In the genomic region with DNA sequence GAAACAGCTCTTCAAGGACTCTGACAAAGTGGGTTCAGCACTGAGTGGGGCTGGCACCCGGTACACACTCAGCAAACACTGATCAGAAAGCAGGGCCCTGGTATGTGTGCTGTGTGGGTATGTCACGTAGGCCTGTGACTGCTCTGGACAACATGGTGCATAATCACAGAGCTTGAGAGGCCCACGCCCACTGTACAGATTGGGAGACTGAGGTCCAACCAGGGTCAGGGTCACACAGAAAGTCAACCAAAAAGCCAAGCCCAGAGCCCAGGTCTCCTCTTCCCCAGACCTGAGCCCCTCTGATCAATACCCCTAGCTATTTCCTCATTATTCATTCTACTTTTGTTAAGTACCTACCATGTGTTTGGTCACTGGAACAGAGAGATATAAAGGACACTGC, we compare ENCODE assay signal across 28 cellular contexts.
"Had no signal": no experiment of that assay in that cellular context is flagged by ENCODE, and none has a peak within 500 bp of the region (broad histone marks: within the 10 kb centered on the region; RNA-seq: fewer than 3 reads in every experiment).

No MANE protein-coding gene starts in this region.

- H3K4me1 Mint-ChIP-seq: naive B cell; natural killer cell; stimulated activated naive B cell treated with anti-CD40 and anti-IgM and Interleukin-4, amounts not matched to agents 10 μg/mL and 1 μg/mL and 100 μg/mL, for 72 hours had no signal

- H3K27me3 ChIP-seq: ovary, right lobe of liver, transverse colon, uterus had no signal

- DNase-seq: naive B cell; natural killer cell; occipital lobe; ovary; posterior cingulate gyrus; psoas muscle; right cardiac atrium; sigmoid colon; small intestine; stimulated activated CD4-positive, alpha-beta T cell treated with anti-CD3 and anti-CD28 coated beads, Interleukin-15, amount 100 ng/mL, for 24 hours; stimulated activated CD4-positive, alpha-beta T cell treated with anti-CD3 and anti-CD28 coated beads, Interleukin-2, amount 100 ng/mL, for 24 hours; stimulated activated CD4-positive, alpha-beta T cell treated with anti-CD3 and anti-CD28 coated beads, Interleukin-2, amount 100 ng/mL, for 48 hours; stimulated activated CD4-positive, alpha-beta T cell treated with anti-CD3 and anti-CD28 coated beads, Interleukin-4, amount 100 ng/mL, for 24 hours; stimulated activated naive B cell treated with anti-CD40 and anti-IgM and Interleukin-4, amounts not matched to agents 10 μg/mL and 1 μg/mL and 100 μg/mL, for 72 hours; stimulated activated naive CD4-positive, alpha-beta T cell treated with Interleukin-2 at 50 U/mL for 16 hours; tibial artery; transverse colon; upper lobe of right lung; uterus had no signal

- H3K36me3 Mint-ChIP-seq: naive B cell; natural killer cell; stimulated activated effector memory CD8-positive, alpha-beta T cell treated with anti-CD3 and anti-CD28 coated beads, Interleukin-12 subunit alpha, Interleukin-12 subunit beta, amount 100 ng/mL, for 72 hours; stimulated activated naive B cell treated with anti-CD40 and anti-IgM and Interleukin-4, amounts not matched to agents 10 μg/mL and 1 μg/mL and 100 μg/mL, for 72 hours; type B pancreatic cell had no signal

- H3K4me1 ChIP-seq: parathyroid adenoma, psoas muscle, right lobe of liver, sigmoid colon, stomach, tibial artery, transverse colon, upper lobe of right lung, uterus had no signal

- H3K27ac Mint-ChIP-seq: natural killer cell; nephron; progenitor cell of endocrine pancreas; stimulated activated effector memory CD8-positive, alpha-beta T cell treated with anti-CD3 and anti-CD28 coated beads, Interleukin-12 subunit alpha, Interleukin-12 subunit beta, amount 100 ng/mL, for 72 hours; stimulated activated naive B cell treated with anti-CD40 and anti-IgM and Interleukin-4, amounts not matched to agents 10 μg/mL and 1 μg/mL and 100 μg/mL, for 72 hours; stimulated activated naive CD8-positive, alpha-beta T cell treated with anti-CD3 and anti-CD28 coated beads, Interleukin-15, Interleukin-2, amounts not matched to agents 100 ng/mL and 50 ng/mL, for 24 hours; type B pancreatic cell had no signal

- FAIRE-seq: small intestine had no signal

- H3K27me3 Mint-ChIP-seq: stimulated activated naive CD8-positive, alpha-beta T cell treated with anti-CD3 and anti-CD28 coated beads, Interleukin-15, Interleukin-2, amounts not matched to agents 100 ng/mL and 50 ng/mL, for 24 hours; type B pancreatic cell had no signal

- H3K9ac ChIP-seq: parathyroid adenoma had no signal

- H3K9me3 ChIP-seq: ovary, psoas muscle, right lobe of liver, sigmoid colon, stomach, thoracic aorta, tibial artery, transverse colon, upper lobe of right lung, uterus had no signal

- H3K27ac ChIP-seq: ovary, parathyroid adenoma, psoas muscle, right lobe of liver, sigmoid colon, stomach, thoracic aorta, tibial artery, transverse colon, upper lobe of right lung, uterus had no signal

- H3K4me3 Mint-ChIP-seq: naive B cell; natural killer cell; nephron; stimulated activated effector memory CD8-positive, alpha-beta T cell treated with anti-CD3 and anti-CD28 coated beads, Interleukin-12 subunit alpha, Interleukin-12 subunit beta, amount 100 ng/mL, for 72 hours; stimulated activated naive B cell treated with anti-CD40 and anti-IgM and Interleukin-4, amounts not matched to agents 10 μg/mL and 1 μg/mL and 100 μg/mL, for 72 hours; stimulated activated naive CD8-positive, alpha-beta T cell treated with anti-CD3 and anti-CD28 coated beads, Interleukin-15, Interleukin-2, amounts not matched to agents 100 ng/mL and 50 ng/mL, for 24 hours; type B pancreatic cell had no signal

- H3K4me3 ChIP-seq: ovary, psoas muscle, right lobe of liver, sigmoid colon, stomach, thoracic aorta, tibial artery, transverse colon, upper lobe of right lung, uterus had no signal

- H3K36me3 ChIP-seq: ovary, right lobe of liver, sigmoid colon, stomach, thoracic aorta, tibial artery, transverse colon, upper lobe of right lung, uterus had no signal

- ATAC-seq: natural killer cell; psoas muscle; right cardiac atrium; stimulated activated effector memory CD8-positive, alpha-beta T cell treated with anti-CD3 and anti-CD28 coated beads, Interleukin-12 subunit alpha, Interleukin-12 subunit beta, amount 100 ng/mL, for 72 hours; stimulated activated naive B cell treated with anti-CD40 and anti-IgM and Interleukin-4, amounts not matched to agents 10 μg/mL and 1 μg/mL and 100 μg/mL, for 72 hours; upper lobe of right lung had no signal

- H2AFZ ChIP-seq: parathyroid adenoma had no signal

- H3K9me3 Mint-ChIP-seq: natural killer cell; nephron; stimulated activated effector memory CD8-positive, alpha-beta T cell treated with anti-CD3 and anti-CD28 coated beads, Interleukin-12 subunit alpha, Interleukin-12 subunit beta, amount 100 ng/mL, for 72 hours; stimulated activated naive CD8-positive, alpha-beta T cell treated with anti-CD3 and anti-CD28 coated beads, Interleukin-15, Interleukin-2, amounts not matched to agents 100 ng/mL and 50 ng/mL, for 24 hours; type B pancreatic cell had no signal

- H3K79me2 ChIP-seq: parathyroid adenoma had no signal
